16 cellular contexts compared by ENCODE assay signal in the genomic region with DNA sequence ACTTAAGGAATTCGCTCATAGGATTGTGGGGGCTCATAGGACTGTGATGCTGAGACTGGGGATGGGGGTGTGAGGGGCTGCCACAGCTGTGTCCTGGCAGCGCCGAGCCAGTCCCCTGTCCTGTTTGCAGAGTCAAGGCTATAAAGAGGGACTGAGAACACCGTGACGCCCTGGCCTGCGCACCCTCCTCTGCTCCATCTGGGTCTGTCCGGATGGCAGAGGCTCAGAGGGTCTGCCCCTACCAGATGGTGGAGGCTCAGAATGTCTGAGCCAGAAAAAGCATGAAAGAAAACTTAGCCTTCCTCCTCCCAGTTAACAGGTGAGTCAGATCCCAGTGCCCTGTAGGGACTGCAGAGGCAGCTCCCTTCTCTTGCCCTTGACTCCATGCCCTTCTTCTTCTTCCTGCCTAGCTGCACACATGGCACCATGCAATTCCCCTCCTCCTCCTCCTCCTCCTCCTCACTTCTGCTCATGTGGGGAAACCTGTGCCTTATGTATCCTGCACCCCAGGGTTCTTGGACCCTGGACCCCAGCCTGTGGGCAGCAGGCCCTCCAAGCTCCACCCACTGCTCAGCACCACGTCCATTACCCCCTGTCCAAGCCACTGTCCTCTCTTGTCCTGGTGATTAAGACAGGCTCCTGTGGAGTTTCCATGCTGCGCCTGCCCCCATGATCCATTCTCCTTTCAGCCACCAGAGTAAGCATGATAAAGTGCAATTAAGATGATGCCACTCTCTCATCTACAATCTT.
A peak's percentile ranks its signal among the peaks of the same experiment; 100 is the strongest.
DNase-seq lines count a peak whose midpoint lies in the region; FAIRE-seq and TF ChIP-seq lines count a peak whose summit lies in the region.
"Had no signal": no experiment of that assay in that cellular context is flagged by ENCODE, and none has a peak within 500 bp of the region (broad histone marks: within the 10 kb centered on the region; RNA-seq: fewer than 3 reads in every experiment).

No MANE protein-coding gene starts in this region.

- no peak overlapping the region for H3K4me3 Mint-ChIP-seq in astrocyte (ENCODE audit: unreplicated experiment)
- H3K4me3 Mint-ChIP-seq: B cell; CD4-positive, alpha-beta memory T cell had no signal

- TF ChIP-seq CTCF in astrocyte (IDR thresholded peaks at IDR 0.05; ENCODE audit: insufficient read depth, low read depth, low read length) = no peak

- peaks cover 13% of the 10 kb centered on the region for H3K4me1 Mint-ChIP-seq in astrocyte (ENCODE audit: low read depth, unreplicated experiment)
- H3K4me1 Mint-ChIP-seq: B cell; CD4-positive, alpha-beta memory T cell had no signal

- H3K27ac ChIP-seq in astrocyte (ENCODE audit: low read depth, low read length) (no peak overlapping the region), mesendoderm (ENCODE audit: low read depth, low read length) (no peak overlapping the region)
- H3K27ac ChIP-seq: C4-2B, HL-60 had no signal

- peaks cover 13% of the 10 kb centered on the region for H3K27me3 Mint-ChIP-seq in astrocyte (ENCODE audit: low read depth, unreplicated experiment)

- no peaks in the 10 kb centered on the region for H3K79me1 ChIP-seq in mesendoderm (ENCODE audit: low read length)

- H3K56ac ChIP-seq in mesendoderm (ENCODE audit: low read length) = no peak overlapping the region

- H3K36me3 Mint-ChIP-seq in astrocyte (ENCODE audit: low read depth, unreplicated experiment) = no peaks in the 10 kb centered on the region
- H3K36me3 Mint-ChIP-seq: CD4-positive, alpha-beta memory T cell had no signal

- H2AK5ac ChIP-seq in mesendoderm (ENCODE audit: low read length) = peak overlapping the region; percentile 65

- in situ Hi-C loops in ACHN (cut with HindIII; ENCODE audit: low pct_ligation_motif_present, low pct_unique_long_range_greater_than_20kb, low sequenced_read_pairs) = no loop called here

- H3K18ac ChIP-seq in mesendoderm (ENCODE audit: low read length) = no peak overlapping the region

- no peaks in the 10 kb centered on the region for H3K36me3 ChIP-seq in astrocyte (ENCODE audit: insufficient read depth, low read length)
- no peaks in the 10 kb centered on the region for H3K36me3 ChIP-seq in mesendoderm (ENCODE audit: control insufficient read depth, insufficient read depth, low read length)

- H3K4me3 ChIP-seq in astrocyte (ENCODE audit: insufficient read depth, low read depth, low read length) (no peak overlapping the region), mesendoderm (ENCODE audit: low read length) (no peak overlapping the region)
- H3K4me3 ChIP-seq: K562 had no signal

- H3K23ac ChIP-seq in mesendoderm (ENCODE audit: low read length) = no peak overlapping the region

- peak; percentile 30 for DNase-seq in NCI-H2171 treated with DMSO at 0.1 percent for 48 hours (lab: John Stamatoyannopoulos, UW)
- DNase-seq in NCI-H2171 (lab: John Stamatoyannopoulos, UW) = no peak
- DNase-seq in astrocyte (ENCODE audit: low read depth) = no peak
- no peak for DNase-seq in mesendoderm
- DNase-seq in ACHN = no peak
- no peak for DNase-seq in OCI-M2 (lab: John Stamatoyannopoulos, UW; ENCODE audit: unreplicated experiment)
- DNase-seq in C1 segment of cervical spinal cord (lab: John Stamatoyannopoulos, UW) = no peak
- DNase-seq: 8988T; CD4-positive, alpha-beta memory T cell; DND-41; GDM1 had no signal

- H2BK15ac ChIP-seq in mesendoderm (replicated peaks; ENCODE audit: low read depth) = no peak overlapping the region

- no CpG with 5 or more reads among the region's 9 CpGs for WGBS in mesendoderm (ENCODE audit: extremely low coverage, insufficient coverage, low lambda C conversion rate)

- H3K79me2 ChIP-seq in astrocyte (ENCODE audit: insufficient read depth, low read length) (no peaks in the 10 kb centered on the region), mesendoderm (ENCODE audit: control insufficient read depth, insufficient read depth, low read length) (no peaks in the 10 kb centered on the region)

- H3K4me2 ChIP-seq in astrocyte (ENCODE audit: low read length) (no peak overlapping the region), mesendoderm (ENCODE audit: low read length) (no peak overlapping the region)

- no peak overlapping the region for H2AFZ ChIP-seq in astrocyte (ENCODE audit: low read depth, low read length)

- H4K20me1 ChIP-seq in astrocyte (ENCODE audit: insufficient read depth, low read length) = no peaks in the 10 kb centered on the region

- no peaks in the 10 kb centered on the region for H3K9me3 Mint-ChIP-seq in astrocyte (ENCODE audit: unreplicated experiment)
- H3K9me3 Mint-ChIP-seq: CD4-positive, alpha-beta memory T cell had no signal

- no peak overlapping the region for H2BK120ac ChIP-seq in mesendoderm (ENCODE audit: low read depth, low read length)

- H2BK5ac ChIP-seq in mesendoderm (ENCODE audit: low read length) = no peak overlapping the region

- H4K5ac ChIP-seq in mesendoderm (ENCODE audit: low read length) = no peak overlapping the region

- no peaks in the 10 kb centered on the region for H3K9me3 ChIP-seq in astrocyte (ENCODE audit: insufficient read depth, low read depth, low read length)

- H3K4me1 ChIP-seq in astrocyte (ENCODE audit: insufficient read depth, low read length) = peaks cover 6% of the 10 kb centered on the region
- peaks cover 5% of the 10 kb centered on the region for H3K4me1 ChIP-seq in mesendoderm (ENCODE audit: control insufficient read depth, low read depth, low read length)

- H3K9ac ChIP-seq in astrocyte (ENCODE audit: low read length) (no peak overlapping the region), mesendoderm (ENCODE audit: low read length) (no peak overlapping the region)

- no peak for FAIRE-seq in astrocyte (lab: Jason Lieb, UNC)
- FAIRE-seq: H54, K562 had no signal

- H3K27me3 ChIP-seq in astrocyte (ENCODE audit: insufficient read depth, low read length) (peaks cover 17% of the 10 kb centered on the region), mesendoderm (ENCODE audit: insufficient read depth, low read length, poor library complexity) (no peaks in the 10 kb centered on the region)

- no peak overlapping the region for H4K8ac ChIP-seq in mesendoderm (ENCODE audit: low read depth, low read length)

- H3K27ac Mint-ChIP-seq in astrocyte (ENCODE audit: unreplicated experiment) = peak overlapping the region; percentile 50
- H3K27ac Mint-ChIP-seq: B cell; CD4-positive, alpha-beta memory T cell had no signal

- H3K4ac ChIP-seq in mesendoderm (ENCODE audit: low read depth, low read length) = no peak overlapping the region
